In genomic region chr7:141014523-141015395, GRCh38 we compare ENCODE assay signal across 8 cellular contexts. TPM values are rescaled to one million over a fixed set of nuclear protein-coding genes. Genes with fewer than 3 reads are reported as not detected.
A peak's percentile ranks its signal among the peaks of the same experiment; 100 is the strongest.
DNase-seq lines count a peak whose midpoint lies in the region; ATAC-seq and TF ChIP-seq lines count a peak whose summit lies in the region.

Gene MRPS33 (minus strand): TSS chr7:141014952. CDS start chr7:141010633, 4,319 bp downstream.

- H3K36me3 Mint-ChIP-seq in T-helper 17 cell (ENCODE audit: low read depth), result no peaks in the 10 kb centered on the region

- ATAC-seq in GM18498 (IDR thresholded peaks at IDR 0.05; ENCODE audit: unreplicated experiment) (peak; percentile 99), HG02938 (IDR thresholded peaks at IDR 0.05; ENCODE audit: unreplicated experiment) (peak; percentile 96), T-helper 17 cell (peak; percentile 97), left ventricle myocardium superior (peak; percentile 100)

- peak; percentile 18 for TF ChIP-seq POLR2A in prostate gland (IDR thresholded peaks at IDR 0.05)

- TF ChIP-seq CTCF in prostate gland (IDR thresholded peaks at IDR 0.05), result peak in 3 of 4 experiments; percentile 46 to 65 (median 64)

- H3K4me1 ChIP-seq in prostate gland (replicated peaks) (no peaks in the 10 kb centered on the region), urinary bladder (ENCODE audit: insufficient read depth) (no peaks in the 10 kb centered on the region)

- H3K9me3 ChIP-seq in T-helper 17 cell (ENCODE audit: control insufficient read depth, low read length, poor library complexity, severe bottlenecking) (peaks cover 7% of the 10 kb centered on the region), prostate gland (no peaks in the 10 kb centered on the region)

- intact Hi-C loops in left ventricle myocardium superior (cut with micrococcal nuclease), result loop anchor here (5.0 kb wide), 1 partner anchor 207 kb away; no protein-coding TSS in a partner anchor
- intact Hi-C loops in prostate gland (cut with DNase I), result loop anchor here (2.0 to 10.0 kb wide), 4 partner anchors 90 to 636 kb away; partner anchors contain the start of genes ADCK2 and BRAF

- H3K36me3 ChIP-seq in prostate gland, result no peaks in the 10 kb centered on the region
- no peaks in the 10 kb centered on the region for H3K36me3 ChIP-seq in urinary bladder (ENCODE audit: insufficient read depth)

- H3K4me1 Mint-ChIP-seq in T-helper 17 cell, result peaks cover 24% of the 10 kb centered on the region

- H3K27me3 Mint-ChIP-seq in T-helper 17 cell, result peaks cover 7% of the 10 kb centered on the region

- H3K27me3 ChIP-seq in prostate gland (replicated peaks; ENCODE audit: insufficient read depth), result no peaks in the 10 kb centered on the region

- H3K27ac ChIP-seq in prostate gland, result peak within 1 kb of the TSS; percentile 74 to 84
- peak within 1 kb of the TSS; percentile 78 for H3K27ac ChIP-seq in urinary bladder (ENCODE audit: low read depth)

- 0% methylated on average over 40 of the region's 47 CpGs for WGBS in prostate gland
- under 1% methylated on average over 47 of the region's 47 CpGs for WGBS in urinary bladder

- peak within 1 kb of the TSS; percentile 90 for H3K4me3 Mint-ChIP-seq in T-helper 17 cell

- H3K4me3 ChIP-seq in prostate gland, result peak within 1 kb of the TSS; percentile 45 to 54
- H3K4me3 ChIP-seq in urinary bladder (ENCODE audit: low read depth, low read length), result peak within 1 kb of the TSS; percentile 57

- peak within 1 kb of the TSS; percentile 99 for H3K27ac Mint-ChIP-seq in T-helper 17 cell

- DNase-seq in NCI-H1694 treated with DMSO at 0.1 percent for 48 hours (lab: John Stamatoyannopoulos, UW), result peak; percentile 98
- peak; percentile 82 to 89 (median 88) for DNase-seq in T-helper 17 cell
- peak; percentile 57 to 98 (median 94) for DNase-seq in amygdala (lab: John Stamatoyannopoulos, UW)
- peak; percentile 95 for DNase-seq in left ventricle myocardium superior
- peak; percentile 95 for DNase-seq in prostate gland (ENCODE audit: low spot score)

RNA-seq across cellular contexts. Expression of gene MRPS33, which starts in this region (rescaled TPM):
- total RNA-seq in T-helper 17 cell (10 to 100 TPM; 23.7 to 30.6 TPM), left ventricle myocardium superior (125 TPM), prostate gland (10 to 100 TPM; 30.0 to 43.0 TPM), urinary bladder (32.7 TPM)
- 59.1 TPM for polyA plus RNA-seq in urinary bladder

Comparison
In these comparisons a context has a peak if more than half of its experiments do, and no peak if none do; other contexts are left out.
1. Peak in every context shown above with its lines: DNase-seq, ATAC-seq, H3K4me3 ChIP-seq and H3K27ac ChIP-seq.